24 cellular contexts compared by ENCODE assay signal in genomic region chr10:29977161-29977560, GRCh38.
"Had no signal": no experiment of that assay in that cellular context is flagged by ENCODE, and none has a peak within 500 bp of the region (broad histone marks: within the 10 kb centered on the region; RNA-seq: fewer than 3 reads in every experiment).

No MANE protein-coding gene starts in this region.

- DNase-seq: Kasumi-1, MM.1S, MV-4-11, NCI-H1048, NCI-H1105 treated with DMSO at 0.1 percent for 48 hours, NCI-H1417 treated with DMSO at 0.1 percent for 48 hours, NCI-H146, NCI-H1694 treated with DMSO at 0.1 percent for 48 hours, NCI-H1930, NCI-H2081, NCI-H2107, NCI-H2227 treated with DMSO at 0.1 percent for 48 hours, NCI-H524, NCI-H526 treated with DMSO at 0.1 percent for 48 hours, NCI-H748 treated with DMSO at 0.1 percent for 48 hours, Right ventricle myocardium superior, RPMI8226, SIG-M5 had no signal

- H3K27me3 ChIP-seq: SJSA1 had no signal

- ATAC-seq: K562 had no signal

- H3K27ac ChIP-seq: HL-60, KMS-11, SJSA1, SK-N-MC had no signal

- H3K27ac Mint-ChIP-seq: IgD-negative memory B cell had no signal

- H3K36me3 ChIP-seq: SJSA1 had no signal

- H3K4me3 Mint-ChIP-seq: IgD-negative memory B cell had no signal

- H3K4me1 ChIP-seq: SJSA1 had no signal

- H3K4me3 ChIP-seq: K562, SJSA1, SK-N-MC had no signal

- H3K9me3 ChIP-seq: SJSA1 had no signal

- H3K4me1 Mint-ChIP-seq: IgD-negative memory B cell had no signal
